2 cellular contexts compared by ENCODE assay signal in genomic region chr17:82175166-82175565, GRCh38.
TF ChIP-seq lines count a peak whose summit lies in the region.

No MANE protein-coding gene starts in this region.

TF ChIP-seq in SK-N-SH, 30 proteins besides CTCF, POLR2A, EP300 and RAD21:
- TF ChIP-seq MAX (IDR thresholded peaks at IDR 0.05; ENCODE audit: low read depth) (no peak), ELF1 (IDR thresholded peaks at IDR 0.05) (no peak), CHD2 (IDR thresholded peaks at IDR 0.05; ENCODE audit: low read length, partially characterized antibody) (no peak), JUND (IDR thresholded peaks at IDR 0.05) (no peak), TAF1 (IDR thresholded peaks at IDR 0.05; ENCODE audit: borderline replicate concordance, low read depth, low read length) (no peak), SMC3 (IDR thresholded peaks at IDR 0.05; ENCODE audit: low read depth, low read length) (no peak), GATA2 (CRISPR knock-in tag; IDR thresholded peaks at IDR 0.05) (no peak)

TF ChIP-seq in SK-N-SH treated with all-trans-retinoic acid at 6 μM for 48 hours, 23 proteins besides CTCF, POLR2A, EP300 and RAD21:
- TF ChIP-seq POU6F1 (CRISPR knock-in tag; IDR thresholded peaks at IDR 0.05; ENCODE audit: borderline replicate concordance, low read depth) (no peak), TOX (CRISPR knock-in tag; IDR thresholded peaks at IDR 0.05; ENCODE audit: borderline replicate concordance) (no peak)
